Comparison of ENCODE assay signal across 1 cellular context in genomic region chr7:102412548-102412947, GRCh38.
TF ChIP-seq lines count a peak whose summit lies in the region.

No MANE protein-coding gene starts in this region.

TF ChIP-seq in IMR-90, 13 proteins besides CTCF, POLR2A, EP300 and RAD21:
- TF ChIP-seq SMC3 (IDR thresholded peaks at IDR 0.05; ENCODE audit: low read depth, low read length), result peak; percentile 27; the same call in 1 of the 2 replicates
- no peak for TF ChIP-seq CHD1 (IDR thresholded peaks at IDR 0.05; ENCODE audit: low read depth, low read length)
